Comparison of ENCODE assay signal across 21 cellular contexts in genomic region chr13:30863231-30863630, GRCh38. TPM values are rescaled to one million over a fixed set of nuclear protein-coding genes. Genes with fewer than 3 reads are reported as not detected.
A peak's percentile ranks its signal among the peaks of the same experiment; 100 is the strongest.
DNase-seq lines count a peak whose midpoint lies in the region; ATAC-seq and TF ChIP-seq lines count a peak whose summit lies in the region.
"Had no signal": no experiment of that assay in that cellular context is flagged by ENCODE, and none has a peak within 500 bp of the region (broad histone marks: within the 10 kb centered on the region; RNA-seq: fewer than 3 reads in every experiment).

No MANE protein-coding gene starts in this region.

- no peak for ATAC-seq in HG02840 (IDR thresholded peaks at IDR 0.05; ENCODE audit: low FRiP score, unreplicated experiment)
- ATAC-seq: GM12878, T-cell had no signal

- no peak overlapping the region for H3K23ac ChIP-seq in neuronal stem cell (ENCODE audit: low read depth, low read length, poor library complexity)

- H3K27me3 ChIP-seq in NT2/D1 (ENCODE audit: insufficient read depth, insufficient read length) (no peaks in the 10 kb centered on the region), iPS DF 6.9 (ENCODE audit: control insufficient read depth, insufficient read depth, low read length) (peaks cover 4% of the 10 kb centered on the region; the same call in 1 of the 2 replicates), neuronal stem cell (ENCODE audit: control insufficient read depth in 3 of 3, insufficient read depth in 3 of 3, low read depth in 1 of 3, low read length in 3 of 3) (peaks cover 0 to 2% (median 0%) of the 10 kb centered on the region in 3 experiments), transverse colon (no peaks in the 10 kb centered on the region)

- H3K14ac ChIP-seq in neuronal stem cell (ENCODE audit: low read length) = no peak overlapping the region

- no CpG with 5 or more reads among the region's 8 CpGs for WGBS in iPS DF 6.9 (ENCODE audit: insufficient coverage, insufficient read length)
- no CpG with 5 or more reads among the region's 8 CpGs for WGBS in neuronal stem cell (ENCODE audit: extremely low coverage in 2 of 2, insufficient read length in 2 of 2, insufficient replicate concordance in 1 of 2), 2 donors
- whole genome bisulfite sequencing in transverse colon (ENCODE audit: low coverage in 1 of 2), 2 donors = 88 to 100% methylated on average over 1 to 8 of the region's 8 CpGs

- no peak overlapping the region for H2BK120ac ChIP-seq in neuronal stem cell (ENCODE audit: low read depth, low read length)

- no peak overlapping the region for H2BK5ac ChIP-seq in neuronal stem cell (ENCODE audit: low read length)

- peaks cover 5% of the 10 kb centered on the region; the same call in 1 of the 2 replicates for H3K9me3 ChIP-seq in NT2/D1 (ENCODE audit: insufficient read depth, low read length)
- no peaks in the 10 kb centered on the region for H3K9me3 ChIP-seq in iPS DF 6.9 (ENCODE audit: control insufficient read depth, insufficient read depth, low read length)
- H3K9me3 ChIP-seq in neuronal stem cell (replicated peaks in 1 of 2; ENCODE audit: control insufficient read depth in 2 of 2, insufficient read depth in 1 of 2, low read depth in 1 of 2, low read length in 2 of 2) = peaks cover 0 to 5% of the 10 kb centered on the region in 2 donors
- no peaks in the 10 kb centered on the region for H3K9me3 ChIP-seq in transverse colon
- H3K9me3 ChIP-seq: Caco-2 had no signal

- in situ Hi-C loops in transverse colon (cut with MboI; ENCODE audit: low pct_ligation_motif_present in 1 of 4, low pct_unique_long_range_greater_than_20kb in 1 of 4, low sequenced_read_pairs in 3 of 4) = no loop called here

- peak overlapping the region; percentile 9 for H2BK15ac ChIP-seq in neuronal stem cell (ENCODE audit: low read length)

- H3K4me1 ChIP-seq in NT2/D1 (ENCODE audit: insufficient read depth, insufficient read length) (no peaks in the 10 kb centered on the region), iPS DF 6.9 (ENCODE audit: control insufficient read depth, insufficient read depth, low read length) (peaks cover 11% of the 10 kb centered on the region), neuronal stem cell (ENCODE audit: control insufficient read depth in 2 of 2, insufficient read depth in 1 of 2, low read depth in 1 of 2, low read length in 2 of 2) (peaks cover 24 to 30% of the 10 kb centered on the region in 2 donors), transverse colon (peaks cover 6 to 27% (median 10%) of the 10 kb centered on the region in 4 donors)

- no peak overlapping the region for H4K8ac ChIP-seq in neuronal stem cell (ENCODE audit: low read depth, low read length)

- H3K27ac ChIP-seq in iPS DF 6.9 (ENCODE audit: low read length) (no peak overlapping the region), neuronal stem cell (replicated peaks; ENCODE audit: low read length) (no peak overlapping the region), transverse colon (peak overlapping the region; percentile 78 to 85 (median 83))

- H3K18ac ChIP-seq in neuronal stem cell (ENCODE audit: low read length) = peak overlapping the region; percentile 20

- no peak for TF ChIP-seq EP300 in transverse colon (IDR thresholded peaks at IDR 0.05; ENCODE audit: low read depth)

- DNase-seq in NT2/D1 (ENCODE audit: low read depth, low spot score) = no peak
- peak; percentile 47 for DNase-seq in iPS DF 6.9 (ENCODE audit: low read depth, low spot score)
- DNase-seq in neuronal stem cell (ENCODE audit: low spot score) = no peak
- no peak for DNase-seq in transverse colon
- no peak for DNase-seq in COLO668 (lab: John Stamatoyannopoulos, UW; ENCODE audit: unreplicated experiment)
- DNase-seq in activated T-cell treated with anti-CD3 and anti-CD28 coated beads, Interleukin-2, amount 50 U/mL, for 48 hours = no peak
- DNase-seq in stimulated activated CD4-positive, alpha-beta T cell treated with anti-CD3 and anti-CD28 coated beads, Interleukin-2, amount 100 ng/mL, for 24 hours = no peak
- DNase-seq: activated CD4-positive, alpha-beta T cell treated with anti-CD3 and anti-CD28 coated beads, Interleukin-2, amount 50 U/mL, for 4 hours; activated naive CD4-positive, alpha-beta T cell treated with anti-CD3 and anti-CD28 coated beads, Interleukin-2, amount 10 ng/mL, durations not matched to agents 7 days and 5 days; activated T-cell treated with anti-CD3 and anti-CD28 coated beads, Interleukin-2, amount 50 U/mL, for 1 hour; AML-193; Caco-2; dermis blood vessel endothelial cell; GM23248; NCI-H1436 treated with DMSO at 0.1 percent for 48 hours; NCI-H226; stimulated activated CD4-positive, alpha-beta T cell treated with anti-CD3 and anti-CD28 coated beads, Interleukin-1b, Interleukin-23, amount 100 ng/mL, for 48 hours; T-cell had no signal

- no peak overlapping the region for H2AK5ac ChIP-seq in neuronal stem cell (ENCODE audit: low read depth, low read length)

- H3K4ac ChIP-seq in neuronal stem cell (ENCODE audit: low read length) = no peak overlapping the region

- TF ChIP-seq CTCF in transverse colon (IDR thresholded peaks at IDR 0.05) = no peak

- no peak overlapping the region for H2BK12ac ChIP-seq in neuronal stem cell (ENCODE audit: low read length)

- no peak overlapping the region for H4K91ac ChIP-seq in neuronal stem cell (ENCODE audit: low read depth, low read length, poor library complexity)

- intact Hi-C loops in transverse colon (cut with DNase I; ENCODE audit: low total_unique reads) = no loop called here

- H3K9ac ChIP-seq in NT2/D1 (ENCODE audit: insufficient read length, low read depth) = peak overlapping the region; percentile 66
- no peak overlapping the region for H3K9ac ChIP-seq in neuronal stem cell (ENCODE audit: low read depth, low read length, poor library complexity)

- peak overlapping the region; percentile 43 for H2AFZ ChIP-seq in neuronal stem cell (ENCODE audit: low read length)
- H2AFZ ChIP-seq: GM23248 had no signal

- no peaks in the 10 kb centered on the region for H3K36me3 ChIP-seq in NT2/D1 (ENCODE audit: insufficient read depth, insufficient read length, low read length)
- no peaks in the 10 kb centered on the region for H3K36me3 ChIP-seq in iPS DF 6.9 (ENCODE audit: control insufficient read depth, insufficient read depth, low read length)
- no peaks in the 10 kb centered on the region for H3K36me3 ChIP-seq in neuronal stem cell (replicated peaks in 1 of 2; ENCODE audit: control insufficient read depth in 2 of 2, insufficient read depth in 2 of 2, low read length in 2 of 2)
- H3K36me3 ChIP-seq in transverse colon = no peaks in the 10 kb centered on the region

- TF ChIP-seq POLR2A in transverse colon (IDR thresholded peaks at IDR 0.05) = no peak

- H3K4me2 ChIP-seq in neuronal stem cell (ENCODE audit: insufficient read depth, low read length, poor library complexity, severe bottlenecking) = no peak overlapping the region

- H3K4me3 ChIP-seq in NT2/D1 (ENCODE audit: insufficient read length, low read depth) (peak overlapping the region; percentile 44), iPS DF 6.9 (ENCODE audit: low read length) (peak overlapping the region; percentile 31; the same call in 1 of the 2 replicates), neuronal stem cell (ENCODE audit: low read length in 2 of 2) (no peak overlapping the region), transverse colon (no peak overlapping the region)
- H3K4me3 ChIP-seq: GM12878, GM23248 had no signal

- H3K79me1 ChIP-seq in neuronal stem cell (ENCODE audit: low read depth, low read length) = no peaks in the 10 kb centered on the region

RNA-seq across cellular contexts. Expression of gene MEDAG, which starts 42.8 kb away (rescaled TPM):
- polyA plus RNA-seq in neuronal stem cell (2013, experiment 1 of 2) = 0.31 TPM
- polyA plus RNA-seq in neuronal stem cell (2013, experiment 2 of 2) = 0.18 TPM
- total RNA-seq in transverse colon = 10 to 100 TPM in 2 of 4 donors, 1 to 10 TPM in 2; 5.4 to 30.8 (median 10.0) TPM
- total RNA-seq: Caco-2, GM12878, neural crest cell, T-cell had no signal

Comparison
In these comparisons a context has a peak if more than half of its experiments do, and no peak if none do; other contexts are left out.
1. H3K4me3 ChIP-seq: peak in NT2/D1 (single experiment) and iPS DF 6.9 (single experiment); none in neuronal stem cell (0 of 2) and transverse colon (0 of 4).
2. H3K27ac ChIP-seq: peak in transverse colon (4 of 4); none in iPS DF 6.9 (single experiment) and neuronal stem cell (single experiment).